10 cellular contexts compared by ENCODE assay signal in genomic region chr12:81520064-81520945, GRCh38.
DNase-seq lines count a peak whose midpoint lies in the region; ATAC-seq and TF ChIP-seq lines count a peak whose summit lies in the region.
"Had no signal": no experiment of that assay in that cellular context is flagged by ENCODE, and none has a peak within 500 bp of the region (broad histone marks: within the 10 kb centered on the region; RNA-seq: fewer than 3 reads in every experiment).

No MANE protein-coding gene starts in this region.

- DNase-seq in ELR (ENCODE audit: low read depth) (peak; percentile 0), NCI-H460 (ENCODE audit: extremely low read depth, low read depth) (peak; percentile 7), lower lobe of right lung (no peak), NCI-H1105 (lab: John Stamatoyannopoulos, UW) (no peak), chondrocyte (ENCODE audit: low spot score) (no peak)
- DNase-seq in activated effector memory CD4-positive, alpha-beta T cell treated with anti-CD3 and anti-CD28 coated beads, Interleukin-2, amount 50 U/mL, for 16 hours: no peak
- DNase-seq: NCI-H524; stimulated activated naive CD4-positive, alpha-beta T cell treated with Interleukin-2 at 50 U/mL for 16 hours had no signal

- no peaks in the 10 kb centered on the region for H3K36me3 ChIP-seq in lower lobe of right lung

- H3K4me1 ChIP-seq in lower lobe of right lung: no peaks in the 10 kb centered on the region

- no peaks in the 10 kb centered on the region for H3K27me3 ChIP-seq in lower lobe of right lung (ENCODE audit: low read depth)

- no peaks in the 10 kb centered on the region for H3K36me3 Mint-ChIP-seq in chondrocyte (ENCODE audit: low read depth)

- intact Hi-C loops in lower lobe of right lung (cut with DNase I): no loop called here

- TF ChIP-seq CTCF in lower lobe of right lung (IDR thresholded peaks at IDR 0.05) (no peak), chondrocyte (IDR thresholded peaks at IDR 0.05) (no peak)

- no peaks in the 10 kb centered on the region for H3K4me1 Mint-ChIP-seq in chondrocyte (ENCODE audit: low read depth)

- no peak overlapping the region for H3K4me3 Mint-ChIP-seq in chondrocyte (ENCODE audit: unreplicated experiment)

- peak; percentile 65 for ATAC-seq in GM21723 (IDR thresholded peaks at IDR 0.05; ENCODE audit: unreplicated experiment)
- ATAC-seq in lower lobe of right lung: peak; percentile 10 to 52
- no peak for ATAC-seq in HG02642 (IDR thresholded peaks at IDR 0.05; ENCODE audit: poor library complexity, unreplicated experiment)

- H3K27ac Mint-ChIP-seq in chondrocyte (ENCODE audit: unreplicated experiment): no peak overlapping the region

- H3K9me3 Mint-ChIP-seq in chondrocyte (ENCODE audit: low read depth): no peaks in the 10 kb centered on the region

- peaks cover 8% of the 10 kb centered on the region for H3K27me3 Mint-ChIP-seq in chondrocyte (ENCODE audit: low read depth)

- no peak overlapping the region for H3K27ac ChIP-seq in lower lobe of right lung

- no peaks in the 10 kb centered on the region for H3K9me3 ChIP-seq in lower lobe of right lung

- H3K4me3 ChIP-seq in lower lobe of right lung: peak overlapping the region; percentile 30

Comparison
In these comparisons a context has a peak if more than half of its experiments do, and no peak if none do; other contexts are left out.
1. DNase-seq: peak in ELR (single experiment) and NCI-H460 (single experiment); none in lower lobe of right lung (single experiment), activated effector memory CD4-positive, alpha-beta T cell treated with anti-CD3 and anti-CD28 coated beads, Interleukin-2, amount 50 U/mL, for 16 hours (single experiment), NCI-H1105 (single experiment) and chondrocyte (single experiment).